10 cellular contexts compared by ENCODE assay signal in genomic region chr5:61869333-61869732, GRCh38.
"Had no signal": no experiment of that assay in that cellular context is flagged by ENCODE, and none has a peak within 500 bp of the region (broad histone marks: within the 10 kb centered on the region; RNA-seq: fewer than 3 reads in every experiment).

No MANE protein-coding gene starts in this region.

- H3K9me3 ChIP-seq: HAP-1 had no signal

- H2AFZ ChIP-seq: GM23248, GM23338 had no signal

- H3K4me3 ChIP-seq: GM23248, GM23338, HAP-1 had no signal

- H3K4me2 ChIP-seq: GM23338 had no signal

- H3K9ac ChIP-seq: GM23248 had no signal

- H3K36me3 ChIP-seq: HAP-1 had no signal

- H3K27ac ChIP-seq: GM23248 had no signal

- DNase-seq: GM23248, GOT3, H7, H9, HCEC 1CT, HFFc6 had no signal

- FAIRE-seq: H54 had no signal

- H3K4me1 ChIP-seq: HAP-1 had no signal

- ATAC-seq: GM23338, HCT116 had no signal
